ENCODE assay signal across 10 cellular contexts in the genomic region with DNA sequence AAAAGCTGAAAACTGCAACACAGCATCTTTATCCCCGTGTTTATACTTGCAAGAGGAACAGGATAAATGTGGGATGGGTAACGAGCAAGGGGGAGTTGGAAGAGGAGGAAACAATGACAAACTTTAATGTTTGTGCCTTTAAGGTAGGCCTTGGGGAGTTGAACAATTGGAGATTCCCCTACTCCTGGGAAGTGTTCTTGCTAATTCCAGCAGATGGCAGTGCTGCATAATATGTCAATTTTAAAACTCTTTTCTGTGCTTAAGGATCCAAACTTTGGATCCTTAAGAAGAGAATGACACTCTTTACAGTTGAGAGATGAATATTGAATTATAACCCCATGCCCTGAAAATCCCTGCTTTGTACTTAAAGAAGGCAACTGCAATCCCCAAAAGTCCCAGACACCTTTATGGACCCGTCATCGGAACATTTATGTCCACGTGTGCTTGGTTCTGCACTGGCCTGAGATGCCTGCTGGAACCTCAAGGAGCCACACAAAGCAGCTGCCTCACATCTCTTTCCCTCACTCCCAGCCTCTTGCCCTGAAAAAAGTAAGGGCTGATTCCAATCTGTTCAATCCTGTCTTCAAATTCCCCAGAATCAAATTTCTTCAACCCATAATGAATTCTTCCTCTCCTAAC. TPM values are rescaled to one million over a fixed set of nuclear protein-coding genes. Genes with fewer than 3 reads are reported as not detected.
DNase-seq lines count a peak whose midpoint lies in the region; ATAC-seq and TF ChIP-seq lines count a peak whose summit lies in the region.
"Had no signal": no experiment of that assay in that cellular context is flagged by ENCODE, and none has a peak within 500 bp of the region (broad histone marks: within the 10 kb centered on the region; RNA-seq: fewer than 3 reads in every experiment).

No MANE protein-coding gene starts in this region.

- POLR2A ChIA-PET in activated CD4-positive, alpha-beta T cell treated with anti-CD3 and anti-CD28 coated beads for 36 hours (lab: Charles Lee) = no interaction called here

- no peaks in the 10 kb centered on the region for H3K27me3 Mint-ChIP-seq in activated CD4-positive, alpha-beta T cell treated with anti-CD3 and anti-CD28 coated beads for 36 hours
- H3K27me3 Mint-ChIP-seq in osteocyte (ENCODE audit: unreplicated experiment) = no peaks in the 10 kb centered on the region
- peaks cover 21% of the 10 kb centered on the region for H3K27me3 Mint-ChIP-seq in T-helper 2 cell treated with Interferon-gamma antibody and Interleukin-4, amounts not matched to agents 5 μg/mL and 100 μg/mL, for 36 hours (ENCODE audit: low read depth)
- H3K27me3 Mint-ChIP-seq: dendritic cell treated with granulocyte-macrophage colony-stimulating factor and Interleukin-4, amounts not matched to agents 40 ng/mL and 50 ng/mL, for 4 days had no signal

- peak; percentile 64 for TF ChIP-seq CTCF in foreskin fibroblast (IDR thresholded peaks at IDR 0.05; ENCODE audit: low read depth, low read length)
- TF ChIP-seq CTCF in osteocyte (IDR thresholded peaks at IDR 0.05) = peak; percentile 84

- no peak overlapping the region for H3K27ac Mint-ChIP-seq in activated CD4-positive, alpha-beta T cell treated with anti-CD3 and anti-CD28 coated beads for 36 hours
- H3K27ac Mint-ChIP-seq in osteocyte (ENCODE audit: unreplicated experiment) = peak overlapping the region; percentile 45
- no peak overlapping the region for H3K27ac Mint-ChIP-seq in T-helper 2 cell treated with Interferon-gamma antibody and Interleukin-4, amounts not matched to agents 5 μg/mL and 100 μg/mL, for 36 hours
- H3K27ac Mint-ChIP-seq: dendritic cell treated with granulocyte-macrophage colony-stimulating factor and Interleukin-4, amounts not matched to agents 40 ng/mL and 50 ng/mL, for 4 days had no signal

- peaks cover under 1% of the 10 kb centered on the region for H3K4me1 Mint-ChIP-seq in activated CD4-positive, alpha-beta T cell treated with anti-CD3 and anti-CD28 coated beads for 36 hours
- peaks cover 21% of the 10 kb centered on the region for H3K4me1 Mint-ChIP-seq in osteocyte (ENCODE audit: unreplicated experiment)
- H3K4me1 Mint-ChIP-seq in T-helper 2 cell treated with Interferon-gamma antibody and Interleukin-4, amounts not matched to agents 5 μg/mL and 100 μg/mL, for 36 hours (ENCODE audit: low read depth) = peaks cover 2% of the 10 kb centered on the region

- intact Hi-C loops in activated CD4-positive, alpha-beta T cell treated with anti-CD3 and anti-CD28 coated beads for 36 hours (cut with DNase I, micrococcal nuclease) = loop anchor here (1.0 kb wide), 1 partner anchor 138 kb away; no protein-coding TSS in a partner anchor

- H3K9me3 Mint-ChIP-seq in activated CD4-positive, alpha-beta T cell treated with anti-CD3 and anti-CD28 coated beads for 36 hours (ENCODE audit: low read depth) = no peaks in the 10 kb centered on the region
- no peaks in the 10 kb centered on the region for H3K9me3 Mint-ChIP-seq in osteocyte (ENCODE audit: unreplicated experiment)
- no peaks in the 10 kb centered on the region for H3K9me3 Mint-ChIP-seq in T-helper 2 cell treated with Interferon-gamma antibody and Interleukin-4, amounts not matched to agents 5 μg/mL and 100 μg/mL, for 36 hours
- H3K9me3 Mint-ChIP-seq: dendritic cell treated with granulocyte-macrophage colony-stimulating factor and Interleukin-4, amounts not matched to agents 40 ng/mL and 50 ng/mL, for 4 days had no signal

- no peak overlapping the region for H3K4me3 ChIP-seq in Jurkat, Clone E6-1 (ENCODE audit: low read length)
- no peak overlapping the region for H3K4me3 ChIP-seq in foreskin fibroblast (ENCODE audit: low read depth in 1 of 2, low read length in 2 of 2)

- CTCF ChIA-PET in activated CD4-positive, alpha-beta T cell treated with anti-CD3 and anti-CD28 coated beads for 36 hours (lab: Charles Lee) = interaction anchor here (0.7 to 1.7 kb wide), 3 partner anchors 8 to 13 kb away, joined by 3 to 5 read pairs (median 3); partner anchors contain the start of gene IFIT5

- peaks cover under 1% of the 10 kb centered on the region for H3K36me3 Mint-ChIP-seq in activated CD4-positive, alpha-beta T cell treated with anti-CD3 and anti-CD28 coated beads for 36 hours (ENCODE audit: low read depth)
- H3K36me3 Mint-ChIP-seq in osteocyte (ENCODE audit: unreplicated experiment) = peaks cover 2% of the 10 kb centered on the region
- peaks cover 14% of the 10 kb centered on the region for H3K36me3 Mint-ChIP-seq in T-helper 2 cell treated with Interferon-gamma antibody and Interleukin-4, amounts not matched to agents 5 μg/mL and 100 μg/mL, for 36 hours (ENCODE audit: low read depth)

- no peak for DNase-seq in activated CD4-positive, alpha-beta T cell treated with anti-CD3 and anti-CD28 coated beads for 36 hours
- DNase-seq in activated CD4-positive, alpha-beta T cell treated with anti-CD3 and anti-CD28 coated beads for 1 hour = no peak
- peak; percentile 42 for DNase-seq in Jurkat, Clone E6-1 (ENCODE audit: low read depth, low spot score)
- DNase-seq in SW480 (ENCODE audit: low spot score) (peak; percentile 51), foreskin fibroblast (peak; percentile 46 to 81), osteocyte (ENCODE audit: extremely low spot score, unreplicated experiment) (no peak)
- no peak for DNase-seq in T-helper 2 cell treated with Interferon-gamma antibody and Interleukin-4, amounts not matched to agents 5 μg/mL and 100 μg/mL, for 36 hours (ENCODE audit: low spot score)

- peak; percentile 76 for ATAC-seq in activated CD4-positive, alpha-beta T cell treated with anti-CD3 and anti-CD28 coated beads for 36 hours
- no peak for ATAC-seq in GM18861 (IDR thresholded peaks at IDR 0.05; ENCODE audit: unreplicated experiment)

- H3K4me3 Mint-ChIP-seq in activated CD4-positive, alpha-beta T cell treated with anti-CD3 and anti-CD28 coated beads for 36 hours = no peak overlapping the region
- H3K4me3 Mint-ChIP-seq in osteocyte (ENCODE audit: unreplicated experiment) = no peak overlapping the region
- H3K4me3 Mint-ChIP-seq in T-helper 2 cell treated with Interferon-gamma antibody and Interleukin-4, amounts not matched to agents 5 μg/mL and 100 μg/mL, for 36 hours = no peak overlapping the region
- H3K4me3 Mint-ChIP-seq: dendritic cell treated with granulocyte-macrophage colony-stimulating factor and Interleukin-4, amounts not matched to agents 40 ng/mL and 50 ng/mL, for 4 days had no signal

RNA-seq across cellular contexts. Expression of gene IFIT5, which starts 12.0 kb away (rescaled TPM):
- 10 to 100 TPM; 14.4 to 14.9 TPM for total RNA-seq in activated CD4-positive, alpha-beta T cell treated with anti-CD3 and anti-CD28 coated beads for 36 hours
- 5.8 TPM for polyA plus RNA-seq in Jurkat, Clone E6-1 (2012; ENCODE audit: insufficient read depth, insufficient read length)
- total RNA-seq in osteocyte = 22.5 and 22.7 TPM in 2 replicates

RNA-seq across cellular contexts. Expression of gene IFIT1, which starts 33.9 kb away (rescaled TPM):
- 1 to 10 TPM; 5.9 to 6.5 TPM for total RNA-seq in activated CD4-positive, alpha-beta T cell treated with anti-CD3 and anti-CD28 coated beads for 36 hours
- 0.79 TPM for polyA plus RNA-seq in Jurkat, Clone E6-1 (2012; ENCODE audit: insufficient read depth, insufficient read length)
- 20.4 and 21.5 TPM in 2 replicates for total RNA-seq in osteocyte

RNA-seq across cellular contexts. Expression of gene IFIT1B, which starts 48.5 kb away (rescaled TPM):
- total RNA-seq in activated CD4-positive, alpha-beta T cell treated with anti-CD3 and anti-CD28 coated beads for 36 hours = not detected
- not detected for polyA plus RNA-seq in Jurkat, Clone E6-1 (2012; ENCODE audit: insufficient read depth, insufficient read length)
- not detected in 2 replicates for total RNA-seq in osteocyte
- polyA plus RNA-seq: urinary bladder had no signal

Comparison
In these comparisons a context has a peak if more than half of its experiments do, and no peak if none do; other contexts are left out.
1. DNase-seq: peak in Jurkat, Clone E6-1 (single experiment), SW480 (single experiment) and foreskin fibroblast (2 of 2); none in activated CD4-positive, alpha-beta T cell treated with anti-CD3 and anti-CD28 coated beads for 36 hours (single experiment), activated CD4-positive, alpha-beta T cell treated with anti-CD3 and anti-CD28 coated beads for 1 hour (single experiment), osteocyte (single experiment) and T-helper 2 cell treated with Interferon-gamma antibody and Interleukin-4, amounts not matched to agents 5 μg/mL and 100 μg/mL, for 36 hours (single experiment).